Comparison of ENCODE assay signal across 1 cellular context in the genomic region with DNA sequence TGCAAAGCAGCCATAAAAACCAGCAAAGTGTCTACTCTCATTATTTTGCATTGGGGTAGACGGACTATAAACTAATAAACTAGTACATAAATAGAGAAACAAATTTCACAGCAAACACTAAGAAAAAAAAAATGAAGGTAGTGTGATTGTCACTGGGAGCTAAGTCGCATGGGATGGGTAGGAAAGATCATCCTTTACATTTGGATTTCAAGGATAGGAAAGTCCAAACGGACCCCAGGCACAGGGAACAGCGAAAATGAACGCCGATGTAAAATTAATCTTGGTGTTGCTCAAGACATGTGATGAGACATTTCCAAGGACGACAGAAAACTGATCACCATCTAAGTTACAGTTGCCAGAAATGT.
TF ChIP-seq lines count a peak whose summit lies in the region.

No MANE protein-coding gene starts in this region.

TF ChIP-seq in H1, 55 proteins besides CTCF, POLR2A, EP300 and RAD21:
- TF ChIP-seq FOSL1 (IDR thresholded peaks at IDR 0.05; ENCODE audit: insufficient read depth, low read depth, low read length) (no peak), GABPA (IDR thresholded peaks at IDR 0.05; ENCODE audit: borderline replicate concordance, insufficient read depth, low read length) (no peak), TCF12 (IDR thresholded peaks at IDR 0.05; ENCODE audit: low read depth, low read length) (no peak)
